30 cellular contexts compared by ENCODE assay signal in the genomic region with DNA sequence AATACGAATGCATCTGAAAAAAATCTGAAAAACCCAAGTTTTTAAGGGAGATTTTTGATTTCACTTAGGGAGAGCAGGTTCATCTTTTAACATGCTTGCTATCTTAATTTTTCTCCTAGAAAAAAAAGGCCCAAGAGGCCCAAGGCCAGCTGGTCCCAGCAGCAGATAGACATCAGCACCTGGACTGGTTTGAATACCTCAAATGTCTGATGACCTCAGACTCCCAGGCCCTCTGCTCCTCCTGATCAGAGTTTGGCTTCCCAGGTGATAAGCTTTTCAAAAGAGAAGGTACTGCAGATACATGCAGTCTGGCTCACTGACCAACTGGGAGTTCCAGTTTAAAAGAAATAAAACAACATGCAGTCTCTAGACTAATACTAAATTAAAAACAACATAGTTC.
"Had no signal": no experiment of that assay in that cellular context is flagged by ENCODE, and none has a peak within 500 bp of the region (broad histone marks: within the 10 kb centered on the region; RNA-seq: fewer than 3 reads in every experiment).

No MANE protein-coding gene starts in this region.

- H3K9me3 ChIP-seq: ascending aorta, esophagus muscularis mucosa, gastrocnemius medialis, heart right ventricle had no signal

- H3K4me1 ChIP-seq: ascending aorta, esophagus muscularis mucosa, foreskin keratinocyte, gastrocnemius medialis, heart right ventricle had no signal

- H3K4me3 ChIP-seq: ascending aorta, coronary artery, esophagus muscularis mucosa, gastrocnemius medialis, heart right ventricle had no signal

- H3K4me3 Mint-ChIP-seq: activated CD4-positive, alpha-beta memory T cell treated with anti-CD3 and anti-CD28 coated beads for 36 hours; activated CD4-positive, alpha-beta T cell treated with anti-CD3 and anti-CD28 coated beads for 36 hours; activated CD4-positive, alpha-beta T cell treated with anti-CD3 and anti-CD28 coated beads, Interleukin-2, amount 10 ng/mL, durations not matched to agents 24 days and 14 days; activated CD8-positive, alpha-beta memory T cell treated with anti-CD3 and anti-CD28 coated beads, Interleukin-2, amount 10 ng/mL, durations not matched to agents 7 days and 5 days; activated CD8-positive, alpha-beta T cell treated with anti-CD3 and anti-CD28 coated beads, Interleukin-2, amount 10 ng/mL, durations not matched to agents 7 days and 5 days; activated naive CD4-positive, alpha-beta T cell treated with anti-CD3 and anti-CD28 coated beads, Interleukin-2, amount 10 ng/mL, durations not matched to agents 7 days and 5 days; activated naive CD8-positive, alpha-beta T cell treated with anti-CD3 and anti-CD28 coated beads, Interleukin-2, amount 10 ng/mL, durations not matched to agents 7 days and 5 days; activated T-helper 1 cell treated with anti-CD3 and anti-CD28 coated beads, Interleukin-12 subunit alpha, Interleukin-12 subunit beta, Interleukin-2, Interleukin-4 antibody, amounts not matched to agents 30 ng/mL and 10 ng/mL and 1 ng/mL, durations not matched to agents 14 hours and 24 hours and 36 hours; brain; central memory CD8-positive, alpha-beta T cell; effector memory CD8-positive, alpha-beta T cell had no signal

- H3K4me1 Mint-ChIP-seq: activated CD4-positive, alpha-beta T cell treated with anti-CD3 and anti-CD28 coated beads for 36 hours; activated CD4-positive, alpha-beta T cell treated with anti-CD3 and anti-CD28 coated beads, Interleukin-2, amount 10 ng/mL, durations not matched to agents 24 days and 14 days; activated naive CD4-positive, alpha-beta T cell treated with anti-CD3 and anti-CD28 coated beads, Interleukin-2, amount 10 ng/mL, durations not matched to agents 7 days and 5 days; central memory CD8-positive, alpha-beta T cell had no signal

- H3K27me3 Mint-ChIP-seq: activated CD4-positive, alpha-beta memory T cell treated with anti-CD3 and anti-CD28 coated beads for 36 hours; activated CD4-positive, alpha-beta T cell treated with anti-CD3 and anti-CD28 coated beads for 36 hours; activated CD4-positive, alpha-beta T cell treated with anti-CD3 and anti-CD28 coated beads, Interleukin-2, amount 10 ng/mL, durations not matched to agents 24 days and 14 days; activated CD8-positive, alpha-beta memory T cell treated with anti-CD3 and anti-CD28 coated beads, Interleukin-2, amount 10 ng/mL, durations not matched to agents 7 days and 5 days; activated naive CD4-positive, alpha-beta T cell treated with anti-CD3 and anti-CD28 coated beads, Interleukin-2, amount 10 ng/mL, durations not matched to agents 7 days and 5 days; activated naive CD8-positive, alpha-beta T cell treated with anti-CD3 and anti-CD28 coated beads, Interleukin-2, amount 10 ng/mL, durations not matched to agents 7 days and 5 days; brain; central memory CD8-positive, alpha-beta T cell; effector memory CD8-positive, alpha-beta T cell had no signal

- H3K36me3 ChIP-seq: gastrocnemius medialis had no signal

- H3K9me3 Mint-ChIP-seq: activated CD4-positive, alpha-beta memory T cell treated with anti-CD3 and anti-CD28 coated beads for 36 hours; activated CD4-positive, alpha-beta T cell treated with anti-CD3 and anti-CD28 coated beads, Interleukin-2, amount 10 ng/mL, durations not matched to agents 24 days and 14 days; activated naive CD4-positive, alpha-beta T cell treated with anti-CD3 and anti-CD28 coated beads, Interleukin-2, amount 10 ng/mL, durations not matched to agents 7 days and 5 days; activated naive CD4-positive, alpha-beta T cell treated with anti-CD3 and anti-CD28 coated beads, Interleukin-2, amount 50 U/mL, for 72 hours; activated naive CD8-positive, alpha-beta T cell treated with anti-CD3 and anti-CD28 coated beads, Interleukin-2, amount 10 ng/mL, durations not matched to agents 7 days and 5 days; activated T-helper 1 cell treated with anti-CD3 and anti-CD28 coated beads, Interleukin-12 subunit alpha, Interleukin-12 subunit beta, Interleukin-2, Interleukin-4 antibody, amounts not matched to agents 30 ng/mL and 10 ng/mL and 1 ng/mL, durations not matched to agents 14 hours and 24 hours and 36 hours; activated T-helper 2 cell treated with anti-CD3 and anti-CD28 coated beads, Interferon-gamma antibody, Interleukin-2, Interleukin-4, amounts not matched to agents 10 μg/mL and 5 μg/mL and 100 μg/mL, durations not matched to agents 14 hours and 24 hours and 36 hours; brain; central memory CD8-positive, alpha-beta T cell; effector memory CD8-positive, alpha-beta T cell had no signal

- H3K36me3 Mint-ChIP-seq: activated naive CD4-positive, alpha-beta T cell treated with anti-CD3 and anti-CD28 coated beads, Interleukin-2, amount 50 U/mL, for 72 hours had no signal

- DNase-seq: activated CD4-positive, alpha-beta memory T cell treated with anti-CD3 and anti-CD28 coated beads for 36 hours; activated CD4-positive, alpha-beta T cell treated with anti-CD3 and anti-CD28 coated beads for 36 hours; activated CD4-positive, alpha-beta T cell treated with anti-CD3 and anti-CD28 coated beads, Interleukin-2, amount 10 ng/mL, durations not matched to agents 24 days and 14 days; activated CD4-positive, CD25-positive, alpha-beta regulatory T cell; activated CD4-positive, CD25-positive, alpha-beta regulatory T cell treated with anti-CD3 and anti-CD28 coated beads, Interleukin-2, amount 50 U/mL, for 72 hours; activated CD8-positive, alpha-beta memory T cell treated with anti-CD3 and anti-CD28 coated beads, Interleukin-2, amount 10 ng/mL, durations not matched to agents 7 days and 5 days; activated CD8-positive, alpha-beta memory T cell treated with anti-CD3 and anti-CD28 coated beads, Interleukin-2, amount 50 U/mL, for 4 hours; activated CD8-positive, alpha-beta T cell treated with anti-CD3 and anti-CD28 coated beads, Interleukin-2, amount 10 ng/mL, durations not matched to agents 7 days and 5 days; activated gamma-delta T cell; activated naive CD4-positive, alpha-beta T cell; activated naive CD4-positive, alpha-beta T cell treated with anti-CD3 and anti-CD28 coated beads, Interleukin-2, amount 10 ng/mL, durations not matched to agents 7 days and 5 days; activated naive CD8-positive, alpha-beta T cell treated with anti-CD3 and anti-CD28 coated beads, Interleukin-2, amount 10 ng/mL, durations not matched to agents 7 days and 5 days; activated T-cell treated with anti-CD3 and anti-CD28 coated beads, Interleukin-2, amount 50 U/mL, for 1 hour; activated T-cell treated with anti-CD3 and anti-CD28 coated beads, Interleukin-2, amount 50 U/mL, for 48 hours; dermis blood vessel endothelial cell; effector CD4-positive, alpha-beta T cell; effector memory CD8-positive, alpha-beta T cell; foreskin keratinocyte; gastrocnemius medialis; heart right ventricle; T-helper 1 cell; T-helper 2 cell had no signal

- H3K27ac Mint-ChIP-seq: activated CD4-positive, alpha-beta memory T cell treated with anti-CD3 and anti-CD28 coated beads for 36 hours; activated CD4-positive, alpha-beta T cell treated with anti-CD3 and anti-CD28 coated beads for 36 hours; activated CD4-positive, alpha-beta T cell treated with anti-CD3 and anti-CD28 coated beads, Interleukin-2, amount 10 ng/mL, durations not matched to agents 24 days and 14 days; activated CD8-positive, alpha-beta memory T cell treated with anti-CD3 and anti-CD28 coated beads, Interleukin-2, amount 10 ng/mL, durations not matched to agents 7 days and 5 days; activated CD8-positive, alpha-beta T cell treated with anti-CD3 and anti-CD28 coated beads, Interleukin-2, amount 10 ng/mL, durations not matched to agents 7 days and 5 days; activated naive CD4-positive, alpha-beta T cell treated with anti-CD3 and anti-CD28 coated beads, Interleukin-2, amount 10 ng/mL, durations not matched to agents 7 days and 5 days; activated naive CD4-positive, alpha-beta T cell treated with anti-CD3 and anti-CD28 coated beads, Interleukin-2, amount 50 U/mL, for 72 hours; activated naive CD8-positive, alpha-beta T cell treated with anti-CD3 and anti-CD28 coated beads, Interleukin-2, amount 10 ng/mL, durations not matched to agents 7 days and 5 days; activated T-helper 1 cell treated with anti-CD3 and anti-CD28 coated beads, Interleukin-12 subunit alpha, Interleukin-12 subunit beta, Interleukin-2, Interleukin-4 antibody, amounts not matched to agents 30 ng/mL and 10 ng/mL and 1 ng/mL, durations not matched to agents 14 hours and 24 hours and 36 hours; activated T-helper 2 cell treated with anti-CD3 and anti-CD28 coated beads, Interferon-gamma antibody, Interleukin-2, Interleukin-4, amounts not matched to agents 10 μg/mL and 5 μg/mL and 100 μg/mL, durations not matched to agents 14 hours and 24 hours and 36 hours; brain had no signal

- ATAC-seq: activated CD4-positive, alpha-beta T cell treated with anti-CD3 and anti-CD28 coated beads for 36 hours; activated CD8-positive, alpha-beta memory T cell treated with anti-CD3 and anti-CD28 coated beads, Interleukin-2, amount 10 ng/mL, durations not matched to agents 7 days and 5 days; activated CD8-positive, alpha-beta T cell treated with anti-CD3 and anti-CD28 coated beads, Interleukin-2, amount 10 ng/mL, durations not matched to agents 7 days and 5 days; activated naive CD4-positive, alpha-beta T cell treated with anti-CD3 and anti-CD28 coated beads, Interleukin-2, amount 50 U/mL, for 72 hours; effector memory CD8-positive, alpha-beta T cell; foreskin keratinocyte; gastrocnemius medialis; heart right ventricle had no signal

- H3K27ac ChIP-seq: ascending aorta, coronary artery, esophagus muscularis mucosa, foreskin keratinocyte, gastrocnemius medialis, heart right ventricle had no signal

- H3K27me3 ChIP-seq: ascending aorta, esophagus muscularis mucosa, foreskin keratinocyte, gastrocnemius medialis, heart right ventricle had no signal
